Comparison of ENCODE assay signal across 13 cellular contexts in genomic region chr13:110216403-110217041, GRCh38.
DNase-seq lines count a peak whose midpoint lies in the region; ATAC-seq, FAIRE-seq and TF ChIP-seq lines count a peak whose summit lies in the region.
"Had no signal": no experiment of that assay in that cellular context is flagged by ENCODE, and none has a peak within 500 bp of the region (broad histone marks: within the 10 kb centered on the region; RNA-seq: fewer than 3 reads in every experiment).

No MANE protein-coding gene starts in this region.

- H3K36me3 ChIP-seq in HepG2 (replicated peaks in 1 of 2; ENCODE audit: control insufficient read depth in 1 of 2, insufficient read depth in 2 of 2, low read length in 2 of 2) (no peaks in the 10 kb centered on the region), skeletal muscle satellite cell (ENCODE audit: insufficient read depth, low read length) (peaks cover 15% of the 10 kb centered on the region)

- 49% methylated on average over 10 of the region's 10 CpGs for whole genome bisulfite sequencing in HepG2 (ENCODE audit: low lambda C conversion rate)

- H3K4me2 ChIP-seq in HepG2 (ENCODE audit: low read depth, low read length), result no peak overlapping the region
- H3K4me2 ChIP-seq in skeletal muscle satellite cell (ENCODE audit: low read length), result peak overlapping the region; percentile 57

- ATAC-seq in HepG2 (no peak), GM18861 (IDR thresholded peaks at IDR 0.05; ENCODE audit: unreplicated experiment) (no peak), HG03095 (IDR thresholded peaks at IDR 0.05; ENCODE audit: unreplicated experiment) (no peak)
- ATAC-seq: natural killer cell treated with Interleukin-12 subunit alpha and Interleukin-12 subunit beta and Interleukin-15 and Interleukin-18, amount 100 ng/mL, for 72 hours had no signal

- POLR2A ChIA-PET in HepG2 (lab: Yijun Ruan, JAX), result no interaction called here

- H3K4me1 ChIP-seq in HepG2 (ENCODE audit: insufficient read depth, low read length) (no peaks in the 10 kb centered on the region), skeletal muscle satellite cell (ENCODE audit: control insufficient read depth, insufficient read depth, low read length) (peaks cover 21% of the 10 kb centered on the region)

- TF ChIP-seq EP300 in HepG2 (IDR thresholded peaks at IDR 0.05; ENCODE audit: low read depth in 2 of 2, low read length in 2 of 2) (no peak), HepG2 (CRISPR knock-in tag; IDR thresholded peaks at IDR 0.05; ENCODE audit: borderline replicate concordance) (no peak)

- no peak overlapping the region for H3K9ac ChIP-seq in HepG2 (ENCODE audit: insufficient read depth, low read depth, low read length)
- H3K9ac ChIP-seq in skeletal muscle satellite cell (ENCODE audit: low read depth, low read length), result peak overlapping the region; percentile 28

- TF ChIP-seq POLR2A in HepG2 (IDR thresholded peaks at IDR 0.05; ENCODE audit: insufficient read depth in 1 of 2, low read depth in 2 of 2, low read length in 2 of 2), result no peak

- TF ChIP-seq CTCF in coronary artery (IDR thresholded peaks at IDR 0.05) (no peak), HepG2 (CRISPR knock-in tag; IDR thresholded peaks at IDR 0.05) (no peak)

- H3K9me3 ChIP-seq in HepG2 (ENCODE audit: low read length) (no peaks in the 10 kb centered on the region), skeletal muscle satellite cell (replicated peaks; ENCODE audit: low read length) (no peaks in the 10 kb centered on the region)

- no peak for FAIRE-seq in HepG2 (lab: Jason Lieb, UNC)
- FAIRE-seq: GM18507 had no signal

- peak; percentile 41 for DNase-seq in GM03348 (ENCODE audit: low spot score)
- DNase-seq in coronary artery (ENCODE audit: low spot score), result peak; percentile 91
- DNase-seq in HepG2 (ENCODE audit: low spot score), result no peak
- DNase-seq in activated CD4-positive, alpha-beta T cell treated with anti-CD3 and anti-CD28 coated beads for 4 hours, result no peak
- DNase-seq in T1000 (lab: John Stamatoyannopoulos, UW), result no peak
- DNase-seq: activated effector memory CD4-positive, alpha-beta T cell treated with anti-CD3 and anti-CD28 coated beads, Interleukin-2, amount 50 U/mL, for 16 hours; erythroblast; MM.1S had no signal

- no peaks in the 10 kb centered on the region for H4K20me1 ChIP-seq in HepG2 (ENCODE audit: insufficient read depth, low read length)

- no peak for TF ChIP-seq RAD21 in HepG2 (CRISPR knock-in tag; IDR thresholded peaks at IDR 0.05)

- H3K27ac ChIP-seq in coronary artery (peak overlapping the region; percentile 90 to 91), HepG2 (ENCODE audit: extremely low read length, insufficient read depth, low read length) (no peak overlapping the region)

- intact Hi-C loops in HepG2 (cut with micrococcal nuclease; ENCODE audit: unreplicated experiment), result no loop called here

- H3K27me3 ChIP-seq in HepG2 (ENCODE audit: control insufficient read depth in 1 of 2, insufficient read depth in 2 of 2, low read length in 2 of 2) (peaks cover 0 to 17% of the 10 kb centered on the region in 2 experiments; a peak in 1 of 5 replicates), skeletal muscle satellite cell (ENCODE audit: control insufficient read depth, insufficient read depth, low read length) (no peaks in the 10 kb centered on the region)

- H2AFZ ChIP-seq in HepG2 (ENCODE audit: low read length), result no peak overlapping the region

- CTCF ChIA-PET in HepG2 (lab: Yijun Ruan, JAX; ENCODE audit: low intra/inter-chr PET ratio, low total read pairs), result no interaction called here

- peak overlapping the region; percentile 49 for H3K4me3 ChIP-seq in coronary artery
- no peak overlapping the region for H3K4me3 ChIP-seq in HepG2 (replicated peaks in 1 of 3; ENCODE audit: insufficient read depth in 1 of 3, low read depth in 2 of 3, low read length in 3 of 3)
- no peak overlapping the region for H3K4me3 ChIP-seq in skeletal muscle satellite cell (ENCODE audit: low read length)

- in situ Hi-C loops in HepG2 (cut with HindIII; ENCODE audit: extremely low pct_ligation_motif_present, low pct_unique_long_range_greater_than_20kb), result loop anchor here (25.0 kb wide), 1 partner anchor 596 kb away; no protein-coding TSS in a partner anchor

- no peaks in the 10 kb centered on the region for H3K79me2 ChIP-seq in HepG2 (ENCODE audit: insufficient read depth, low read length)

- BruUV-seq in HepG2 (replicated peaks; lab: Mats Ljungman, UMichigan), result no TSS peak

TF ChIP-seq in HepG2, 621 proteins besides CTCF, POLR2A, EP300 and RAD21:
- TF ChIP-seq MAFK (conservative IDR thresholded peaks at IDR 0.05 in 1 of 2, IDR thresholded peaks at IDR 0.05 in 1 of 2; ENCODE audit: low read length in 2 of 2), result 0 out of 4 replicates have a peak, but pooled peaks of 1 of the 2 experiments have one; percentile 17
- 0 out of 2 replicates have a peak, but pooled peaks have one; percentile 4 for TF ChIP-seq MAFF (IDR thresholded peaks at IDR 0.05; ENCODE audit: low read depth, low read length)
- TF ChIP-seq NFYB (CRISPR knock-in tag; IDR thresholded peaks at IDR 0.05), result no peak

Comparison
In these comparisons a context has a peak if more than half of its experiments do, and no peak if none do; other contexts are left out.
1. DNase-seq: peak in GM03348 (single experiment) and coronary artery (single experiment); none in HepG2 (single experiment), activated CD4-positive, alpha-beta T cell treated with anti-CD3 and anti-CD28 coated beads for 4 hours (0 of 2) and T1000 (single experiment).